Comparison of ENCODE assay signal across 8 cellular contexts in the genomic region with DNA sequence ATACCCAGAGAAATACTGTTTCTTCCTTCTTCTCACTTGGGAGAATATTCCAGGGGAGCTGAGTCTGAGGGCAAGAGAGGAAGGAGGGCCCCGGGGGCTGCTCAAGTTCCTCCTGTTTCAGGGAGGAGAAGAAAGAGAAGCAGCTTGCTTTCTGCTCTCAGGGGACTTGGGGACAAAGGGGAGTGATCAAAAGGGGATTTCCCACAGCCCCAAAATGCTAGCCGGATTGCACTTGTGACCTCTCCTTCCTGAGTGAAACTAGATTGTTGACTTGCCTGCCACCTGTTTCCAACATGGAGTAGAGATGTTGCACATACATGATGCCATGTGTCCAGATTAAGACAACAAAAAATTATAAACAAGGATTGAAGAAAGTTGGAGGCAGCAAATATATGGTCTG. TPM values are rescaled to one million over a fixed set of nuclear protein-coding genes. Genes with fewer than 3 reads are reported as not detected.
DNase-seq lines count a peak whose midpoint lies in the region; ATAC-seq and TF ChIP-seq lines count a peak whose summit lies in the region.

No MANE protein-coding gene starts in this region.

- peak; percentile 75 for ATAC-seq in GM19438 (IDR thresholded peaks at IDR 0.05; ENCODE audit: low read depth, unreplicated experiment)
- peak; percentile 80 for ATAC-seq in HG03378 (IDR thresholded peaks at IDR 0.05; ENCODE audit: unreplicated experiment)
- peak; percentile 87 to 91 for ATAC-seq in activated T-cell treated with anti-CD3 and anti-CD28 coated beads, Interleukin-2, amount 50 U/mL, for 72 hours (replicated peaks in 1 of 2)
- peak; percentile 15 for ATAC-seq in sciatic nerve

- peaks cover 0 to 2% of the 10 kb centered on the region in 2 donors for H3K36me3 Mint-ChIP-seq in activated T-cell treated with anti-CD3 and anti-CD28 coated beads, Interleukin-2, amount 50 U/mL, for 72 hours (ENCODE audit: insufficient read depth in 2 of 2)

- no peak for TF ChIP-seq CTCF in GM10248 (IDR thresholded peaks at IDR 0.05; ENCODE audit: control extremely low read depth, extremely low read depth, low read depth, missing control alignments)

- peak; percentile 83 for DNase-seq in GM10248 (ENCODE audit: extremely low spot score)
- DNase-seq in activated T-cell treated with anti-CD3 and anti-CD28 coated beads, Interleukin-2, amount 50 U/mL, for 72 hours = peak; percentile 56 to 74
- DNase-seq in sciatic nerve (ENCODE audit: low spot score) = no peak
- DNase-seq in NCI-H1105 treated with DMSO at 0.1 percent for 48 hours (lab: John Stamatoyannopoulos, UW) = no peak
- no peak for DNase-seq in NCI-H446 (lab: John Stamatoyannopoulos, UW)
- no peak for DNase-seq in cerebellar nuclear complex (lab: John Stamatoyannopoulos, UW)

- H3K27ac Mint-ChIP-seq in activated T-cell treated with anti-CD3 and anti-CD28 coated beads, Interleukin-2, amount 50 U/mL, for 72 hours = peak overlapping the region; percentile 54

- CTCF ChIA-PET in GM10248 (lab: Yijun Ruan, JAX) = interaction anchor here (1.1 to 6.6 kb wide), 10 partner anchors 10 to 171 kb away, joined by 3 to 58 read pairs (median 6); partner anchors contain the start of gene PDCD4

- peaks cover 58% of the 10 kb centered on the region for H3K4me1 Mint-ChIP-seq in activated T-cell treated with anti-CD3 and anti-CD28 coated beads, Interleukin-2, amount 50 U/mL, for 72 hours (ENCODE audit: low read depth)

- no peaks in the 10 kb centered on the region for H3K27me3 Mint-ChIP-seq in activated T-cell treated with anti-CD3 and anti-CD28 coated beads, Interleukin-2, amount 50 U/mL, for 72 hours (ENCODE audit: low read depth)

- intact Hi-C loops in sciatic nerve (cut with DNase I) = no loop called here

- H3K4me3 Mint-ChIP-seq in activated T-cell treated with anti-CD3 and anti-CD28 coated beads, Interleukin-2, amount 50 U/mL, for 72 hours = peak overlapping the region; percentile 58 to 79

- POLR2A ChIA-PET in GM10248 (lab: Yijun Ruan, JAX) = interaction anchor here (0.7 to 2.7 kb wide), 7 partner anchors 9 to 76 kb away, joined by 3 to 21 read pairs (median 9); partner anchors contain the start of genes BBIP1, PDCD4 and SHOC2

- H3K9me3 Mint-ChIP-seq in activated T-cell treated with anti-CD3 and anti-CD28 coated beads, Interleukin-2, amount 50 U/mL, for 72 hours = peaks cover 1% of the 10 kb centered on the region in 2 donors

RNA-seq across cellular contexts. Expression of gene PDCD4, which starts 28.7 kb away (rescaled TPM):
- total RNA-seq in activated T-cell treated with anti-CD3 and anti-CD28 coated beads, Interleukin-2, amount 50 U/mL, for 72 hours = 100 to 1,000 TPM; 340 to 386 TPM
- 124 TPM for total RNA-seq in sciatic nerve

Comparison
In these comparisons a context has a peak if more than half of its experiments do, and no peak if none do; other contexts are left out.
1. DNase-seq: peak in GM10248 (single experiment) and activated T-cell treated with anti-CD3 and anti-CD28 coated beads, Interleukin-2, amount 50 U/mL, for 72 hours (2 of 2); none in sciatic nerve (single experiment), NCI-H1105 treated with DMSO at 0.1 percent for 48 hours (single experiment), NCI-H446 (0 of 2) and cerebellar nuclear complex (0 of 2).
2. ATAC-seq: peak in every context shown above with its lines; median percentile 89 in activated T-cell treated with anti-CD3 and anti-CD28 coated beads, Interleukin-2, amount 50 U/mL, for 72 hours; 80 in HG03378; 75 in GM19438; 15 in sciatic nerve.